Comparison of ENCODE assay signal across 8 cellular contexts in genomic region chr16:3716831-3717234, GRCh38. TPM values are rescaled to one million over a fixed set of nuclear protein-coding genes. Genes with fewer than 3 reads are reported as not detected.
DNase-seq lines count a peak whose midpoint lies in the region; ATAC-seq and TF ChIP-seq lines count a peak whose summit lies in the region.

No MANE protein-coding gene starts in this region.

- no peak for TF ChIP-seq EP300 in transverse colon (IDR thresholded peaks at IDR 0.05; ENCODE audit: low read depth)

- peaks cover 30% of the 10 kb centered on the region for H4K20me1 ChIP-seq in DND-41 (ENCODE audit: insufficient read depth, low read length)

- no peaks in the 10 kb centered on the region for H3K27me3 ChIP-seq in DND-41 (ENCODE audit: insufficient read depth, low read length, poor library complexity)
- no peaks in the 10 kb centered on the region for H3K27me3 ChIP-seq in transverse colon

- peak overlapping the region; percentile 74 to 86 for H3K4me3 ChIP-seq in DND-41 (ENCODE audit: low read depth in 1 of 2, low read length in 2 of 2)
- H3K4me3 ChIP-seq in transverse colon: peak overlapping the region; percentile 71 to 96 (median 82)

- peak overlapping the region; percentile 72 for H3K9ac ChIP-seq in DND-41 (ENCODE audit: low read depth, low read length)

- DNase-seq in DND-41: peak; percentile 19
- DNase-seq in KBM-7: peak; percentile 32
- DNase-seq in activated CD4-positive, CD25-positive, alpha-beta regulatory T cell treated with anti-CD3 and anti-CD28 coated beads, Interleukin-2, amount 50 U/mL, for 72 hours: peak; percentile 59
- peak; percentile 69 to 72 for DNase-seq in erythroblast (lab: John Stamatoyannopoulos, UW)
- no peak for DNase-seq in nephron progenitor cell
- peak; percentile 44 for DNase-seq in transverse colon
- DNase-seq in NCI-H446 treated with DMSO at 0.1 percent for 48 hours (lab: John Stamatoyannopoulos, UW): no peak

- no peak for TF ChIP-seq CTCF in DND-41 (IDR thresholded peaks at IDR 0.05; ENCODE audit: borderline replicate concordance, extremely low read depth, low read length, poor library complexity, severe bottlenecking)
- TF ChIP-seq CTCF in nephron progenitor cell (IDR thresholded peaks at IDR 0.05): no peak
- TF ChIP-seq CTCF in transverse colon (IDR thresholded peaks at IDR 0.05): no peak

- H3K4me1 ChIP-seq in DND-41 (ENCODE audit: insufficient read depth, low read length): peaks cover 23% of the 10 kb centered on the region
- peaks cover 5 to 23% (median 13%) of the 10 kb centered on the region in 4 donors for H3K4me1 ChIP-seq in transverse colon

- no peaks in the 10 kb centered on the region for H3K9me3 ChIP-seq in DND-41 (ENCODE audit: insufficient read depth, low read length, severe bottlenecking)
- H3K9me3 ChIP-seq in transverse colon: no peaks in the 10 kb centered on the region

- in situ Hi-C loops in KBM-7 (cut with MboI; ENCODE audit: low pct_unique_long_range_greater_than_20kb, low sequenced_read_pairs): no loop called here
- in situ Hi-C loops in transverse colon (cut with MboI; ENCODE audit: low pct_ligation_motif_present in 1 of 4, low pct_unique_long_range_greater_than_20kb in 1 of 4, low sequenced_read_pairs in 3 of 4): no loop called here

- peaks cover 16% of the 10 kb centered on the region for H3K79me2 ChIP-seq in DND-41 (ENCODE audit: insufficient read depth, low read length)

- H3K36me3 Mint-ChIP-seq in nephron progenitor cell (ENCODE audit: low read depth): peaks cover 32% of the 10 kb centered on the region

- peak overlapping the region; percentile 83 for H3K4me3 Mint-ChIP-seq in nephron progenitor cell

- intact Hi-C loops in transverse colon (cut with DNase I; ENCODE audit: low total_unique reads): no loop called here

- WGBS in transverse colon (ENCODE audit: low coverage in 1 of 2), 2 donors: 0% methylated on average over 16 of the region's 34 CpGs; no CpG with 5 or more reads in 1 of the 2 donors

- H3K27me3 Mint-ChIP-seq in nephron progenitor cell (ENCODE audit: low read depth, poor library complexity): no peaks in the 10 kb centered on the region

- no peaks in the 10 kb centered on the region for H3K9me3 Mint-ChIP-seq in nephron progenitor cell

- no peak for TF ChIP-seq POLR2A in erythroblast (IDR thresholded peaks at IDR 0.05; ENCODE audit: low read length)
- no peak for TF ChIP-seq POLR2A in transverse colon (IDR thresholded peaks at IDR 0.05)

- H3K4me1 Mint-ChIP-seq in nephron progenitor cell: peaks cover 43% of the 10 kb centered on the region

- H2AFZ ChIP-seq in DND-41 (ENCODE audit: low read depth, low read length): peak overlapping the region; percentile 96

- H3K36me3 ChIP-seq in DND-41 (ENCODE audit: insufficient read depth, low read length) (peaks cover 9% of the 10 kb centered on the region), transverse colon (no peaks in the 10 kb centered on the region)

- no peak overlapping the region for H3K27ac Mint-ChIP-seq in nephron progenitor cell

- ATAC-seq in DND-41 (ENCODE audit: insufficient read depth, low read depth) (peak; percentile 11; the same call in 2 of the 3 replicates), GM21447 (IDR thresholded peaks at IDR 0.05; ENCODE audit: unreplicated experiment) (peak; percentile 23)

- peak overlapping the region; percentile 40 for H3K27ac ChIP-seq in DND-41 (ENCODE audit: low read length)
- peak overlapping the region; percentile 85 to 92 (median 88) for H3K27ac ChIP-seq in transverse colon

- peak overlapping the region; percentile 82 for H3K4me2 ChIP-seq in DND-41 (ENCODE audit: insufficient read depth, low read length)

RNA-seq across cellular contexts. Expression of gene TRAP1, which starts 0.5 kb away (rescaled TPM):
- total RNA-seq in transverse colon: 100 to 1,000 TPM in 1 of 4 donors, 10 to 100 TPM in 3; 31.8 to 231 (median 57.1) TPM

Comparison
In these comparisons a context has a peak if more than half of its experiments do, and no peak if none do; other contexts are left out.
1. DNase-seq: peak in DND-41 (single experiment), KBM-7 (single experiment), activated CD4-positive, CD25-positive, alpha-beta regulatory T cell treated with anti-CD3 and anti-CD28 coated beads, Interleukin-2, amount 50 U/mL, for 72 hours (single experiment), erythroblast (2 of 2) and transverse colon (single experiment); none in nephron progenitor cell (single experiment) and NCI-H446 treated with DMSO at 0.1 percent for 48 hours (single experiment).